8 cellular contexts compared by ENCODE assay signal in the genomic region with DNA sequence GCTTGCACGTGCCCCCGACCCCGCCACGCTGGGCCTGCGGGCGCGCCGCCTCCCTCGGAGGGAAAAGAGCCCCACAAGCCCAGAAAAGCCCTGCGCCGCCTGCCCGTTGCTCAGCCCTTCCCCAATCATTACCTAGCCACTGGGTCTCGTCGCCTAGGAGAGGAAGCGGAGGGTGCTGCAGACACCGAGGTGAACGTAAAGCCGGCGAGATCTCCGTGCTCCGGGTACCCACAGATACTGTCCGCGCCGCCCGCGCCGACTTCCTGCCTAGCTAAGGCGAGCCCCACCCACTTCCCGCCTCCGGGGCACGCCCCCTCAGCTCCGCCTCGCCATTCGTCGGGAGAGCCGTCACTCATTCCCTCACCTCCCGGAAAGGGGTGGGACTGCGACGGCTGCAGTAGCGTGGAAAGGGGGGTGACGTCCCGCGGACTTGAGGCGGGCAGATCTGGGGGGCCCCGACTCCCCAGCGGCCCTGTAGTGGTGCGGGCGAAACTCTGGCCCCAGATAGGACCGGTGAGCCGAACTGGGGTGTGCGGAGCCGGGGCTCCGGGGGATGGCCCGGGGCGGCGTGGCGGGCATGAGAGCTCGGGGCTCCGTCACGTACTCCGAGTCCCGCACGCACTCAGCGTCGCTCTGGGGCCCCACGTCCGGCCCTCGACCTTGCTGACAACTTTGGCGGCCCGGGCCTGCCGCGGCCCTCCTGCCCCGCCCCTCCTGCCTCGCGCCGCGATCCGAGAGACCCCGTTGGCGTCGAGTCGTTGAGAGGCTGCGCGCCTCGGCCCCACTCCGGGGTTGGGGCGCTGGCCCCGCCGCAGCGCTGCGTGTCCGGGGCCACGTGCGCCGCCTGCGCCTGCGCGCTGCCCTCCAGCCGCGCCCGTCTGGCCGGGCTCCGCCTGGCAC. TPM values are rescaled to one million over a fixed set of nuclear protein-coding genes. Genes with fewer than 3 reads are reported as not detected.
DNase-seq lines count a peak whose midpoint lies in the region; ATAC-seq and TF ChIP-seq lines count a peak whose summit lies in the region.

A gene (minus strand): TSS at position 239 of the 900 bp plus-strand sequence. CDS start 3,778 bp downstream, outside the sequence.

- peak; percentile 89 for DNase-seq in DMS79 (lab: John Stamatoyannopoulos, UW)
- peak; percentile 96 for DNase-seq in Jurkat, Clone E6-1 (ENCODE audit: low read depth, low spot score)
- peak; percentile 100 for DNase-seq in activated T-cell treated with anti-CD3 and anti-CD28 coated beads, Interleukin-2, amount 50 U/mL, for 48 hours
- DNase-seq in myocyte (ENCODE audit: low read depth): peak; percentile 97
- DNase-seq in stimulated activated CD8-positive, alpha-beta memory T cell treated with anti-CD3 and anti-CD28 coated beads, Interleukin-7, amount 100 ng/mL, for 4 hours (ENCODE audit: low read depth in 2 of 2): peak; percentile 97 to 98

- peak within 1 kb of the TSS; percentile 96 for H3K4me3 ChIP-seq in Jurkat, Clone E6-1 (ENCODE audit: low read length)

- ATAC-seq in GM21717 (IDR thresholded peaks at IDR 0.05; ENCODE audit: unreplicated experiment) (peak; percentile 75), esophagus mucosa (peak; percentile 90)

TF ChIP-seq in PFSK-1, 5 proteins besides CTCF, POLR2A, EP300 and RAD21:
- TF ChIP-seq POLR2AphosphoS5 (IDR thresholded peaks at IDR 0.05; ENCODE audit: low read depth, low read length) (peak; percentile 74), TAF1 (IDR thresholded peaks at IDR 0.05; ENCODE audit: borderline replicate concordance, insufficient read depth, low read length) (peak; percentile 99), SIN3A (IDR thresholded peaks at IDR 0.05; ENCODE audit: borderline replicate concordance, insufficient read depth, low read length) (0 out of 2 replicates have a peak, but pooled peaks have one; percentile 12), FOXP2 (optimal IDR thresholded peaks at IDR 0.05; ENCODE audit: borderline replicate concordance, extremely low read depth, extremely low read length, insufficient read depth) (peak; percentile 21)
- TF ChIP-seq, protein P1, sequence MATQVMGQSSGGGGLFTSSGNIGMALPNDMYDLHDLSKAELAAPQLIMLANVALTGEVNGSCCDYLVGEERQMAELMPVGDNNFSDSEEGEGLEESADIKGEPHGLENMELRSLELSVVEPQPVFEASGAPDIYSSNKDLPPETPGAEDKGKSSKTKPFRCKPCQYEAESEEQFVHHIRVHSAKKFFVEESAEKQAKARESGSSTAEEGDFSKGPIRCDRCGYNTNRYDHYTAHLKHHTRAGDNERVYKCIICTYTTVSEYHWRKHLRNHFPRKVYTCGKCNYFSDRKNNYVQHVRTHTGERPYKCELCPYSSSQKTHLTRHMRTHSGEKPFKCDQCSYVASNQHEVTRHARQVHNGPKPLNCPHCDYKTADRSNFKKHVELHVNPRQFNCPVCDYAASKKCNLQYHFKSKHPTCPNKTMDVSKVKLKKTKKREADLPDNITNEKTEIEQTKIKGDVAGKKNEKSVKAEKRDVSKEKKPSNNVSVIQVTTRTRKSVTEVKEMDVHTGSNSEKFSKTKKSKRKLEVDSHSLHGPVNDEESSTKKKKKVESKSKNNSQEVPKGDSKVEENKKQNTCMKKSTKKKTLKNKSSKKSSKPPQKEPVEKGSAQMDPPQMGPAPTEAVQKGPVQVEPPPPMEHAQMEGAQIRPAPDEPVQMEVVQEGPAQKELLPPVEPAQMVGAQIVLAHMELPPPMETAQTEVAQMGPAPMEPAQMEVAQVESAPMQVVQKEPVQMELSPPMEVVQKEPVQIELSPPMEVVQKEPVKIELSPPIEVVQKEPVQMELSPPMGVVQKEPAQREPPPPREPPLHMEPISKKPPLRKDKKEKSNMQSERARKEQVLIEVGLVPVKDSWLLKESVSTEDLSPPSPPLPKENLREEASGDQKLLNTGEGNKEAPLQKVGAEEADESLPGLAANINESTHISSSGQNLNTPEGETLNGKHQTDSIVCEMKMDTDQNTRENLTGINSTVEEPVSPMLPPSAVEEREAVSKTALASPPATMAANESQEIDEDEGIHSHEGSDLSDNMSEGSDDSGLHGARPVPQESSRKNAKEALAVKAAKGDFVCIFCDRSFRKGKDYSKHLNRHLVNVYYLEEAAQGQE (IDR thresholded peaks at IDR 0.05; ENCODE audit: insufficient read depth in 1 of 2, low read depth in 2 of 2, low read length in 2 of 2): peak; percentile 20 to 35; a peak in 1 of 4 replicates

RNA-seq across cellular contexts. Expression of the gene that starts here (rescaled TPM):
- polyA plus RNA-seq in Jurkat, Clone E6-1 (2012; ENCODE audit: insufficient read depth, insufficient read length): 1,991 TPM
- 2,075 TPM for polyA plus RNA-seq in PFSK-1 (2012; ENCODE audit: insufficient read length, low read depth)
- total RNA-seq in esophagus mucosa (1,388 TPM), myocyte (277 and 351 TPM in 2 replicates)
- 1,339 TPM for polyA plus RNA-seq in myocyte (2012)

Comparison
In these comparisons a context has a peak if more than half of its experiments do, and no peak if none do; other contexts are left out.
1. Peak in every context shown above with its lines: DNase-seq, ATAC-seq and H3K4me3 ChIP-seq.